Comparison of ENCODE assay signal across 8 cellular contexts in the genomic region with DNA sequence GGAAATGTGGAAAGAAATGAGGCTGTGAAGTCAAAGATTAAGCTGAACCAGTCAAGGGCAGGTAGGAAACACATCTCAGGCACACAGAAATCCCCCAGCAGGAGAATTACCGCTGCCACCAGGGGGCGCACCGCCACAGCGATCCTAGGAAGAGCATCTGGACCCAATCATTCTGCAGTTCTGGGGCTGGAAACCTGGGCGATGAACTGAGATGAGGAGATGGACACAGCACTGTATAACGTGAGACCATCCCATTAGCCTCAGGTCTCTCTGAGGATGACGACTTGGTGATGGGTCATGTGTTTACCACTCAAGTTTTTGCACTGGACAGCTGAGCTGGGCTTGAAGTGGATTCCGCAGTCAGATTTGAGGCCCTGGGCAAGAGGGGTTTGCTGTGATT. TPM values are rescaled to one million over a fixed set of nuclear protein-coding genes. Genes with fewer than 3 reads are reported as not detected.
DNase-seq lines count a peak whose midpoint lies in the region; ATAC-seq and TF ChIP-seq lines count a peak whose summit lies in the region.

No MANE protein-coding gene starts in this region.

- no peak overlapping the region for H3K4me3 ChIP-seq in CD8-positive, alpha-beta T cell (ENCODE audit: low read depth, low read length)
- H3K4me3 ChIP-seq in GM23248: no peak overlapping the region
- no peak overlapping the region for H3K4me3 ChIP-seq in epithelial cell of proximal tubule (ENCODE audit: low read depth, low read length)
- no peak overlapping the region for H3K4me3 ChIP-seq in naive thymus-derived CD4-positive, alpha-beta T cell (ENCODE audit: low read length)

- no peaks in the 10 kb centered on the region for H3K9me3 Mint-ChIP-seq in CD8-positive, alpha-beta T cell
- H3K9me3 Mint-ChIP-seq in naive thymus-derived CD4-positive, alpha-beta T cell: peaks cover 0 to 4% (median 0%) of the 10 kb centered on the region in 11 donors
- H3K9me3 Mint-ChIP-seq in stimulated activated naive B cell treated with anti-CD40 and anti-IgM and Interleukin-4, amounts not matched to agents 10 μg/mL and 1 μg/mL and 100 μg/mL, for 72 hours: no peaks in the 10 kb centered on the region

- H3F3A ChIP-seq in GM23248 (ENCODE audit: insufficient read depth): no peaks in the 10 kb centered on the region

- peak; percentile 72 for TF ChIP-seq CTCF in CD8-positive, alpha-beta T cell (IDR thresholded peaks at IDR 0.05)
- peak; percentile 93 for TF ChIP-seq CTCF in epithelial cell of proximal tubule (conservative IDR thresholded peaks at IDR 0.05; ENCODE audit: low read depth, low read length)

- H3K4me3 Mint-ChIP-seq in CD8-positive, alpha-beta T cell: no peak overlapping the region
- H3K4me3 Mint-ChIP-seq in naive thymus-derived CD4-positive, alpha-beta T cell: no peak overlapping the region
- H3K4me3 Mint-ChIP-seq in stimulated activated naive B cell treated with anti-CD40 and anti-IgM and Interleukin-4, amounts not matched to agents 10 μg/mL and 1 μg/mL and 100 μg/mL, for 72 hours: no peak overlapping the region

- no peaks in the 10 kb centered on the region for H3K4me1 ChIP-seq in CD8-positive, alpha-beta T cell (ENCODE audit: insufficient read depth, low read length)
- no peaks in the 10 kb centered on the region for H3K4me1 ChIP-seq in GM23248 (ENCODE audit: insufficient read depth)
- no peaks in the 10 kb centered on the region for H3K4me1 ChIP-seq in naive thymus-derived CD4-positive, alpha-beta T cell (ENCODE audit: control insufficient read depth in 2 of 2, insufficient read depth in 2 of 2, low read length in 2 of 2)

- CTCF ChIA-PET in CD8-positive, alpha-beta T cell (lab: Charles Lee): interaction anchor here (0.9 to 3.3 kb wide), 9 partner anchors 9 to 573 kb away, joined by 3 to 18 read pairs (median 4); no protein-coding TSS in a partner anchor
- CTCF ChIA-PET in naive thymus-derived CD4-positive, alpha-beta T cell (lab: Charles Lee): interaction anchor here (0.9 to 1.6 kb wide), 4 partner anchors 14 to 574 kb away, joined by 3 read pairs; no protein-coding TSS in a partner anchor

- ATAC-seq in CD8-positive, alpha-beta T cell: no peak
- ATAC-seq in naive thymus-derived CD4-positive, alpha-beta T cell: peak; percentile 67
- ATAC-seq in stimulated activated naive B cell treated with anti-CD40 and anti-IgM and Interleukin-4, amounts not matched to agents 10 μg/mL and 1 μg/mL and 100 μg/mL, for 72 hours (replicated peaks): peak; percentile 75 to 79
- ATAC-seq in HG03097 (IDR thresholded peaks at IDR 0.05; ENCODE audit: low FRiP score, unreplicated experiment): no peak

- no peaks in the 10 kb centered on the region for H3K79me2 ChIP-seq in GM23248 (ENCODE audit: insufficient read depth)

- no peak overlapping the region for H3K9ac ChIP-seq in GM23248

- H2AFZ ChIP-seq in GM23248: no peak overlapping the region

- H3K27me3 Mint-ChIP-seq in CD8-positive, alpha-beta T cell (ENCODE audit: low read depth): peaks cover 34% of the 10 kb centered on the region
- H3K27me3 Mint-ChIP-seq in naive thymus-derived CD4-positive, alpha-beta T cell: peaks cover 18 to 70% (median 39%) of the 10 kb centered on the region in 5 donors
- H3K27me3 Mint-ChIP-seq in stimulated activated naive B cell treated with anti-CD40 and anti-IgM and Interleukin-4, amounts not matched to agents 10 μg/mL and 1 μg/mL and 100 μg/mL, for 72 hours: peaks cover 52 to 55% of the 10 kb centered on the region in 2 donors

- H3K4me2 ChIP-seq in GM23248 (ENCODE audit: unreplicated experiment): no peak overlapping the region

- intact Hi-C loops in CD8-positive, alpha-beta T cell (cut with DNase I, micrococcal nuclease): loop anchor here (1.0 to 10.0 kb wide), 5 partner anchors 376 to 791 kb away; no protein-coding TSS in a partner anchor
- intact Hi-C loops in naive thymus-derived CD4-positive, alpha-beta T cell (cut with micrococcal nuclease): loop anchor here (1.0 to 5.0 kb wide), 4 partner anchors 377 to 794 kb away; no protein-coding TSS in a partner anchor

- no peak overlapping the region for H3K27ac ChIP-seq in CD8-positive, alpha-beta T cell (ENCODE audit: low read depth, low read length)
- no peak overlapping the region for H3K27ac ChIP-seq in GM23248
- H3K27ac ChIP-seq in naive thymus-derived CD4-positive, alpha-beta T cell (ENCODE audit: low read depth, low read length): no peak overlapping the region

- no peak overlapping the region for H3K27ac Mint-ChIP-seq in CD8-positive, alpha-beta T cell
- no peak overlapping the region for H3K27ac Mint-ChIP-seq in naive thymus-derived CD4-positive, alpha-beta T cell
- H3K27ac Mint-ChIP-seq in stimulated activated naive B cell treated with anti-CD40 and anti-IgM and Interleukin-4, amounts not matched to agents 10 μg/mL and 1 μg/mL and 100 μg/mL, for 72 hours: no peak overlapping the region

- H3K9me3 ChIP-seq in CD8-positive, alpha-beta T cell (ENCODE audit: low read length): no peaks in the 10 kb centered on the region
- no peaks in the 10 kb centered on the region for H3K9me3 ChIP-seq in GM23248 (ENCODE audit: low read depth)
- H3K9me3 ChIP-seq in naive thymus-derived CD4-positive, alpha-beta T cell (ENCODE audit: control insufficient read depth in 2 of 3, low read length in 3 of 3): no peaks in the 10 kb centered on the region

- no peaks in the 10 kb centered on the region for H3K4me1 Mint-ChIP-seq in CD8-positive, alpha-beta T cell (ENCODE audit: low read depth)
- H3K4me1 Mint-ChIP-seq in naive thymus-derived CD4-positive, alpha-beta T cell: no peaks in the 10 kb centered on the region
- H3K4me1 Mint-ChIP-seq in stimulated activated naive B cell treated with anti-CD40 and anti-IgM and Interleukin-4, amounts not matched to agents 10 μg/mL and 1 μg/mL and 100 μg/mL, for 72 hours: peaks cover 3 to 4% of the 10 kb centered on the region in 2 donors

- H3K36me3 Mint-ChIP-seq in CD8-positive, alpha-beta T cell: no peaks in the 10 kb centered on the region
- H3K36me3 Mint-ChIP-seq in naive thymus-derived CD4-positive, alpha-beta T cell: peaks cover 0 to 4% (median 0%) of the 10 kb centered on the region in 5 donors
- no peaks in the 10 kb centered on the region for H3K36me3 Mint-ChIP-seq in stimulated activated naive B cell treated with anti-CD40 and anti-IgM and Interleukin-4, amounts not matched to agents 10 μg/mL and 1 μg/mL and 100 μg/mL, for 72 hours

- 8% methylated on average over 8 of the region's 8 CpGs for WGBS in GM23248 (ENCODE audit: low coverage in 1 of 2, low lambda C conversion rate in 2 of 2, missing lambda C conversion rate in 2 of 2), 2 experiments

- no peaks in the 10 kb centered on the region for H3K27me3 ChIP-seq in CD8-positive, alpha-beta T cell (ENCODE audit: insufficient read depth, low read length)
- peaks cover 13% of the 10 kb centered on the region for H3K27me3 ChIP-seq in GM23248 (replicated peaks; ENCODE audit: insufficient read depth)
- H3K27me3 ChIP-seq in naive thymus-derived CD4-positive, alpha-beta T cell (ENCODE audit: control insufficient read depth in 2 of 2, insufficient read depth in 2 of 2, low read length in 2 of 2): no peaks in the 10 kb centered on the region

- H3K36me3 ChIP-seq in CD8-positive, alpha-beta T cell (ENCODE audit: insufficient read depth, low read length): no peaks in the 10 kb centered on the region
- no peaks in the 10 kb centered on the region for H3K36me3 ChIP-seq in GM23248 (ENCODE audit: low read depth)
- no peaks in the 10 kb centered on the region for H3K36me3 ChIP-seq in naive thymus-derived CD4-positive, alpha-beta T cell (ENCODE audit: control insufficient read depth in 2 of 3, insufficient read depth in 3 of 3, low read length in 3 of 3)

- in situ Hi-C loops in GM23248 (cut with MboI): loop anchor here (10.0 to 25.0 kb wide), 3 partner anchors 379 to 569 kb away; no protein-coding TSS in a partner anchor

- no peaks in the 10 kb centered on the region for H4K20me1 ChIP-seq in GM23248 (ENCODE audit: insufficient read depth)

- POLR2A ChIA-PET in CD8-positive, alpha-beta T cell (lab: Charles Lee): no interaction called here
- POLR2A ChIA-PET in naive thymus-derived CD4-positive, alpha-beta T cell (lab: Charles Lee): no interaction called here

- no peaks in the 10 kb centered on the region for H3K9me2 ChIP-seq in GM23248 (ENCODE audit: insufficient read depth)

- DNase-seq in CD8-positive, alpha-beta T cell: peak; percentile 25 to 77 (median 50)
- DNase-seq in GM23248: peak; percentile 63
- DNase-seq in NCI-H446 (lab: John Stamatoyannopoulos, UW): peak; percentile 27 to 69
- DNase-seq in activated CD4-positive, alpha-beta T cell treated with anti-CD3 and anti-CD28 coated beads, Interleukin-2, amount 50 U/mL, for 1 hour: peak; percentile 48
- DNase-seq in epithelial cell of proximal tubule (ENCODE audit: low read depth): no peak
- peak in 8 of 9 donors; percentile 20 to 71 (median 41) for DNase-seq in naive thymus-derived CD4-positive, alpha-beta T cell
- DNase-seq in stimulated activated naive B cell treated with anti-CD40 and anti-IgM and Interleukin-4, amounts not matched to agents 10 μg/mL and 1 μg/mL and 100 μg/mL, for 72 hours: peak; percentile 40

RNA-seq across cellular contexts. Expression of gene SLC24A3, which starts 6.4 kb away (rescaled TPM):
- total RNA-seq in CD8-positive, alpha-beta T cell: not detected
- total RNA-seq in GM23248 (2014; rRNA removed; shearing (Covaris generic)): not detected in 2 replicates
- polyA plus RNA-seq in GM23248 (2016; fragmentation: Nextera tagmentation; extraction: Ambion mirVana): not detected in 2 replicates
- total RNA-seq in epithelial cell of proximal tubule: not detected in 2 replicates
- total RNA-seq in naive thymus-derived CD4-positive, alpha-beta T cell: 1 to 10 TPM in 1 of 5 experiments, under 1 TPM in 1, not detected in 3; 0.58 to 1.0 TPM
- not detected for polyA plus RNA-seq in naive thymus-derived CD4-positive, alpha-beta T cell

Comparison
In these comparisons a context has a peak if more than half of its experiments do, and no peak if none do; other contexts are left out.
1. ATAC-seq: peak in naive thymus-derived CD4-positive, alpha-beta T cell (single experiment) and stimulated activated naive B cell treated with anti-CD40 and anti-IgM and Interleukin-4, amounts not matched to agents 10 μg/mL and 1 μg/mL and 100 μg/mL, for 72 hours (2 of 2); none in CD8-positive, alpha-beta T cell (single experiment) and HG03097 (single experiment).